8 cellular contexts compared by ENCODE assay signal in genomic region chr1:167219194-167219593, GRCh38. TPM values are rescaled to one million over a fixed set of nuclear protein-coding genes. Genes with fewer than 3 reads are reported as not detected.
DNase-seq lines count a peak whose midpoint lies in the region; ATAC-seq and TF ChIP-seq lines count a peak whose summit lies in the region.

No MANE protein-coding gene starts in this region.

- in situ Hi-C loops in astrocyte of the spinal cord (cut with HindIII; ENCODE audit: low sequenced_read_pairs): no loop called here

- no peaks in the 10 kb centered on the region for H3K9me3 ChIP-seq in BE2C
- H3K9me3 ChIP-seq in HUES48 (ENCODE audit: control insufficient read depth, insufficient read depth, low read length): no peaks in the 10 kb centered on the region
- H3K9me3 ChIP-seq in mucosa of stomach (ENCODE audit: control insufficient read depth, low read length): no peaks in the 10 kb centered on the region

- H3K27me3 ChIP-seq in BE2C (no peaks in the 10 kb centered on the region), HUES48 (ENCODE audit: control insufficient read depth, insufficient read depth, low read length) (no peaks in the 10 kb centered on the region), mucosa of stomach (ENCODE audit: control insufficient read depth, insufficient read depth, low read length) (no peaks in the 10 kb centered on the region)

- H3K4me1 ChIP-seq in BE2C: no peaks in the 10 kb centered on the region
- peaks cover 28% of the 10 kb centered on the region for H3K4me1 ChIP-seq in HUES48 (ENCODE audit: control insufficient read depth, insufficient read depth, low read length)
- H3K4me1 ChIP-seq in mucosa of stomach (ENCODE audit: control insufficient read depth, insufficient read depth, low read length): peaks cover 4% of the 10 kb centered on the region

- TF ChIP-seq CTCF in BE2C (IDR thresholded peaks at IDR 0.05; ENCODE audit: low read depth, low read length): no peak
- no peak for TF ChIP-seq CTCF in astrocyte of the spinal cord (IDR thresholded peaks at IDR 0.05; ENCODE audit: low read depth, low read length)

- H3K36me3 ChIP-seq in BE2C: no peaks in the 10 kb centered on the region
- H3K36me3 ChIP-seq in HUES48 (ENCODE audit: control insufficient read depth, insufficient read depth, low read length): no peaks in the 10 kb centered on the region
- H3K36me3 ChIP-seq in mucosa of stomach (ENCODE audit: control insufficient read depth, insufficient read depth, low read length): no peaks in the 10 kb centered on the region

- peak overlapping the region; percentile 99 for H3K9ac ChIP-seq in HUES48 (ENCODE audit: low read depth, low read length)
- H3K9ac ChIP-seq in mucosa of stomach (ENCODE audit: low read length): peak overlapping the region; percentile 90

- DNase-seq in BE2C: no peak
- DNase-seq in astrocyte of the spinal cord (ENCODE audit: low read depth, low spot score): no peak
- DNase-seq in A172 (ENCODE audit: low spot score): no peak

- H3K27ac ChIP-seq in HUES48 (ENCODE audit: low read depth, low read length): peak overlapping the region; percentile 100

- H3K4me3 ChIP-seq in BE2C (ENCODE audit: low read depth, low read length) (peak overlapping the region; percentile 96), HUES48 (ENCODE audit: low read depth, low read length) (peak overlapping the region; percentile 86), astrocyte of the spinal cord (ENCODE audit: low read depth, low read length) (peak overlapping the region; percentile 84), mucosa of stomach (ENCODE audit: low read length) (peak overlapping the region; percentile 86)

- ATAC-seq in GM18909 (IDR thresholded peaks at IDR 0.05; ENCODE audit: poor library complexity, unreplicated experiment) (no peak), HG03159 (IDR thresholded peaks at IDR 0.05; ENCODE audit: unreplicated experiment) (no peak), GM21447 (IDR thresholded peaks at IDR 0.05; ENCODE audit: unreplicated experiment) (no peak)

RNA-seq across cellular contexts. Expression of gene POU2F1, which starts 1.5 kb away (rescaled TPM):
- 4.0 TPM for polyA plus RNA-seq in BE2C (2012; ENCODE audit: insufficient read depth, insufficient read length, low read depth)
- total RNA-seq in A172 (2014; rRNA removed; shearing (Covaris generic)): 5.1 and 6.0 TPM in 2 replicates
